26 cellular contexts compared by ENCODE assay signal in genomic region chr1:179583869-179584268, GRCh38. TPM values are rescaled to one million over a fixed set of nuclear protein-coding genes. Genes with fewer than 3 reads are reported as not detected.
"Had no signal": no experiment of that assay in that cellular context is flagged by ENCODE, and none has a peak within 500 bp of the region (broad histone marks: within the 10 kb centered on the region; RNA-seq: fewer than 3 reads in every experiment).

No MANE protein-coding gene starts in this region.

- H3K4me3 Mint-ChIP-seq: activated CD4-positive, alpha-beta T cell treated with anti-CD3 and anti-CD28 coated beads, Interleukin-2, amount 10 ng/mL, durations not matched to agents 24 days and 14 days; activated CD8-positive, alpha-beta memory T cell treated with anti-CD3 and anti-CD28 coated beads, Interleukin-2, amount 10 ng/mL, durations not matched to agents 7 days and 5 days; activated naive CD8-positive, alpha-beta T cell; activated T-cell treated with anti-CD3 and anti-CD28 coated beads, Interleukin-2, amount 50 U/mL, for 4 hours; T-helper 1 cell treated with Interleukin-12 subunit alpha and Interleukin-12 subunit beta and Interleukin-4 antibody, amounts not matched to agents 30 μg/mL and 1 μg/mL, for 36 hours; WTC11 had no signal

- H3K27me3 ChIP-seq: Peyer's patch had no signal

- H3K4me1 ChIP-seq: Peyer's patch, SJSA1 had no signal

- ATAC-seq: activated CD8-positive, alpha-beta memory T cell treated with anti-CD3 and anti-CD28 coated beads, Interleukin-2, amount 10 ng/mL, durations not matched to agents 7 days and 5 days; activated T-cell treated with anti-CD3 and anti-CD28 coated beads, Interleukin-2, amount 50 U/mL, for 4 hours; SK-N-SH treated with all-trans-retinoic acid at 6 μM for 48 hours; WTC11 had no signal

- H3K27ac ChIP-seq: Peyer's patch, RWPE1, SJSA1 had no signal

- H3K4me3 ChIP-seq: Peyer's patch, SJSA1 had no signal

- H3K9me3 Mint-ChIP-seq: activated CD4-positive, alpha-beta T cell treated with anti-CD3 and anti-CD28 coated beads, Interleukin-2, amount 10 ng/mL, durations not matched to agents 24 days and 14 days; activated T-cell treated with anti-CD3 and anti-CD28 coated beads, Interleukin-2, amount 50 U/mL, for 4 hours; T-helper 1 cell treated with Interleukin-12 subunit alpha and Interleukin-12 subunit beta and Interleukin-4 antibody, amounts not matched to agents 30 μg/mL and 1 μg/mL, for 36 hours; WTC11 had no signal

- H3K4me1 Mint-ChIP-seq: activated CD4-positive, alpha-beta T cell treated with anti-CD3 and anti-CD28 coated beads, Interleukin-2, amount 10 ng/mL, durations not matched to agents 24 days and 14 days; activated CD8-positive, alpha-beta memory T cell treated with anti-CD3 and anti-CD28 coated beads, Interleukin-2, amount 10 ng/mL, durations not matched to agents 7 days and 5 days had no signal

- H3K36me3 ChIP-seq: Peyer's patch, SJSA1 had no signal

- H3K27ac Mint-ChIP-seq: activated CD4-positive, alpha-beta T cell treated with anti-CD3 and anti-CD28 coated beads, Interleukin-2, amount 10 ng/mL, durations not matched to agents 24 days and 14 days; activated CD8-positive, alpha-beta memory T cell treated with anti-CD3 and anti-CD28 coated beads, Interleukin-2, amount 10 ng/mL, durations not matched to agents 7 days and 5 days; activated naive CD8-positive, alpha-beta T cell; T-helper 1 cell treated with Interleukin-12 subunit alpha and Interleukin-12 subunit beta and Interleukin-4 antibody, amounts not matched to agents 30 μg/mL and 1 μg/mL, for 36 hours; WTC11 had no signal

- H3K9me3 ChIP-seq: Peyer's patch, SJSA1 had no signal

- H3K36me3 Mint-ChIP-seq: activated CD8-positive, alpha-beta memory T cell treated with anti-CD3 and anti-CD28 coated beads, Interleukin-2, amount 10 ng/mL, durations not matched to agents 7 days and 5 days; activated naive CD8-positive, alpha-beta T cell; WTC11 had no signal

- DNase-seq: activated CD4-positive, alpha-beta T cell treated with anti-CD3 and anti-CD28 coated beads for 1 hour; activated CD4-positive, alpha-beta T cell treated with anti-CD3 and anti-CD28 coated beads, Interleukin-2, amount 10 ng/mL, durations not matched to agents 24 days and 14 days; activated CD4-positive, alpha-beta T cell treated with anti-CD3 and anti-CD28 coated beads, Interleukin-2, amount 50 U/mL, for 48 hours; activated CD8-positive, alpha-beta memory T cell treated with anti-CD3 and anti-CD28 coated beads, Interleukin-2, amount 10 ng/mL, durations not matched to agents 7 days and 5 days; activated effector memory CD4-positive, alpha-beta T cell treated with anti-CD3 and anti-CD28 coated beads, Interleukin-2, amount 50 U/mL, for 16 hours; activated naive CD4-positive, alpha-beta T cell treated with Interleukin-2 at 50 U/mL for 16 hours; activated T-cell treated with anti-CD3 and anti-CD28 coated beads, Interleukin-2, amount 50 U/mL, for 4 hours; cerebellar nuclear complex; KG1; NCI-H1092; NCI-H1930; NCI-H345; NCI-H510A; NCI-H526 treated with DMSO at 0.1 percent for 48 hours; NCI-H82; NK-92 treated with Interleukin-12 subunit alpha and Interleukin-12 subunit beta, amount 100 ng/mL, for 24 hours; Peyer's patch; Right ventricle myocardium superior had no signal

RNA-seq across cellular contexts. Expression of gene TDRD5, which starts 7.8 kb away (rescaled TPM):
- total RNA-seq: activated CD4-positive, alpha-beta T cell treated with anti-CD3 and anti-CD28 coated beads, Interleukin-2, amount 10 ng/mL, durations not matched to agents 24 days and 14 days; activated CD8-positive, alpha-beta memory T cell treated with anti-CD3 and anti-CD28 coated beads, Interleukin-2, amount 10 ng/mL, durations not matched to agents 7 days and 5 days; activated T-cell treated with anti-CD3 and anti-CD28 coated beads, Interleukin-2, amount 50 U/mL, for 4 hours; cardiac septum; MCF 10A; Right ventricle myocardium superior; SJSA1 had no signal

RNA-seq across cellular contexts. Expression of gene NPHS2, which starts 8.1 kb away (rescaled TPM):
- total RNA-seq: activated CD4-positive, alpha-beta T cell treated with anti-CD3 and anti-CD28 coated beads, Interleukin-2, amount 10 ng/mL, durations not matched to agents 24 days and 14 days; activated CD8-positive, alpha-beta memory T cell treated with anti-CD3 and anti-CD28 coated beads, Interleukin-2, amount 10 ng/mL, durations not matched to agents 7 days and 5 days; activated T-cell treated with anti-CD3 and anti-CD28 coated beads, Interleukin-2, amount 50 U/mL, for 4 hours; cardiac septum; MCF 10A; Peyer's patch; Right ventricle myocardium superior; SJSA1; WTC11 had no signal
